ENCODE assay signal across 1 cellular context in genomic region chr22:26432619-26433311, GRCh38.
TF ChIP-seq lines count a peak whose summit lies in the region.

No MANE protein-coding gene starts in this region.

TF ChIP-seq in K562, 482 proteins besides CTCF, POLR2A, EP300 and RAD21 (continued from another document):
- TF ChIP-seq, protein P1, sequence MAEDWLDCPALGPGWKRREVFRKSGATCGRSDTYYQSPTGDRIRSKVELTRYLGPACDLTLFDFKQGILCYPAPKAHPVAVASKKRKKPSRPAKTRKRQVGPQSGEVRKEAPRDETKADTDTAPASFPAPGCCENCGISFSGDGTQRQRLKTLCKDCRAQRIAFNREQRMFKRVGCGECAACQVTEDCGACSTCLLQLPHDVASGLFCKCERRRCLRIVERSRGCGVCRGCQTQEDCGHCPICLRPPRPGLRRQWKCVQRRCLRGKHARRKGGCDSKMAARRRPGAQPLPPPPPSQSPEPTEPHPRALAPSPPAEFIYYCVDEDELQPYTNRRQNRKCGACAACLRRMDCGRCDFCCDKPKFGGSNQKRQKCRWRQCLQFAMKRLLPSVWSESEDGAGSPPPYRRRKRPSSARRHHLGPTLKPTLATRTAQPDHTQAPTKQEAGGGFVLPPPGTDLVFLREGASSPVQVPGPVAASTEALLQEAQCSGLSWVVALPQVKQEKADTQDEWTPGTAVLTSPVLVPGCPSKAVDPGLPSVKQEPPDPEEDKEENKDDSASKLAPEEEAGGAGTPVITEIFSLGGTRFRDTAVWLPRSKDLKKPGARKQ (CRISPR knock-in tag; IDR thresholded peaks at IDR 0.05): no peak
- TF ChIP-seq ADNP (tag; IDR thresholded peaks at IDR 0.05): peak; percentile 71
- TF ChIP-seq SMARCA5 (IDR thresholded peaks at IDR 0.05): 0 out of 2 replicates have a peak, but pooled peaks have one; percentile 52
- TF ChIP-seq, protein P2, sequence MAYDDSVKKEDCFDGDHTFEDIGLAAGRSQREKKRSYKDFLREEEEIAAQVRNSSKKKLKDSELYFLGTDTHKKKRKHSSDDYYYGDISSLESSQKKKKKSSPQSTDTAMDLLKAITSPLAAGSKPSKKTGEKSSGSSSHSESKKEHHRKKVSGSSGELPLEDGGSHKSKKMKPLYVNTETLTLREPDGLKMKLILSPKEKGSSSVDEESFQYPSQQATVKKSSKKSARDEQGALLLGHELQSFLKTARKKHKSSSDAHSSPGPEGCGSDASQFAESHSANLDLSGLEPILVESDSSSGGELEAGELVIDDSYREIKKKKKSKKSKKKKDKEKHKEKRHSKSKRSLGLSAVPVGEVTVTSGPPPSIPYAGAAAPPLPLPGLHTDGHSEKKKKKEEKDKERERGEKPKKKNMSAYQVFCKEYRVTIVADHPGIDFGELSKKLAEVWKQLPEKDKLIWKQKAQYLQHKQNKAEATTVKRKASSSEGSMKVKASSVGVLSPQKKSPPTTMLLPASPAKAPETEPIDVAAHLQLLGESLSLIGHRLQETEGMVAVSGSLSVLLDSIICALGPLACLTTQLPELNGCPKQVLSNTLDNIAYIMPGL (CRISPR knock-in tag; IDR thresholded peaks at IDR 0.05): no peak
- no peak for TF ChIP-seq ZC3H11A (IDR thresholded peaks at IDR 0.05; ENCODE audit: low read depth, low read length)
- TF ChIP-seq GTF2A2 (tag; IDR thresholded peaks at IDR 0.05): no peak
- peak; percentile 91 for TF ChIP-seq BCOR (IDR thresholded peaks at IDR 0.05)
- TF ChIP-seq TGIF2 (CRISPR knock-in tag; IDR thresholded peaks at IDR 0.05): no peak
- 0 out of 4 replicates have a peak, but pooled peaks of 1 of the 2 experiments have one; percentile 32 for TF ChIP-seq RCOR1 (IDR thresholded peaks at IDR 0.05; ENCODE audit: borderline replicate concordance in 1 of 2, low read depth in 2 of 2, low read length in 2 of 2)
- no peak for TF ChIP-seq ZNF785 (CRISPR knock-in tag; IDR thresholded peaks at IDR 0.05)
- no peak for TF ChIP-seq SMAD4 (CRISPR knock-in tag; conservative IDR thresholded peaks at IDR 0.05)
- no peak for TF ChIP-seq FOXJ2 (tag; IDR thresholded peaks at IDR 0.05)
- TF ChIP-seq NUFIP1 (IDR thresholded peaks at IDR 0.05; ENCODE audit: partially characterized antibody): no peak
- no peak for TF ChIP-seq HDAC2 (IDR thresholded peaks at IDR 0.05)
- TF ChIP-seq ZBTB26 (CRISPR knock-in tag; IDR thresholded peaks at IDR 0.05): no peak
- TF ChIP-seq ELK3 (CRISPR knock-in tag; IDR thresholded peaks at IDR 0.05): no peak
- no peak for TF ChIP-seq EGR1 (conservative IDR thresholded peaks at IDR 0.05)
- no peak for TF ChIP-seq USF1 (CRISPR knock-in tag; IDR thresholded peaks at IDR 0.05)
